24 cellular contexts compared by ENCODE assay signal in the genomic region with DNA sequence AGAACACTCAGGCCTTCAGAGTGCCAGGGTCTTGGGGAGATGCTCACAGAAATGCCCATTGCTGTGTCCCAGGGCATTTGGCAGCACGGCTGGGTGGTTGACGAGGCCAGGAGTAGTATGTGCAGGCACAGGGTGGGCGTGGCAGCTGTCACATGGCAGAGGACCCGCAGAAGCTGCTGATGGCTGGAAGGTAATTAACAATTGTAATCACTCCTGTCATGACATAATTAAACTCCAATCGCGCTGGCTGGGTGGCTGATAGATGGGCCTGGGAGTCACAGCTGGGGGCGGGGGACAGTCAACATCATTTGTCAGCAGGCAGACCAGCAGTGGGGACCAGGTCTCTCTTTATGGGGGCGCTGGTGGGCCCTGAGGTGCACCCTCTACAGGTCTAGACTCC.
"Had no signal": no experiment of that assay in that cellular context is flagged by ENCODE, and none has a peak within 500 bp of the region (broad histone marks: within the 10 kb centered on the region; RNA-seq: fewer than 3 reads in every experiment).

No MANE protein-coding gene starts in this region.

- H3K27ac Mint-ChIP-seq: activated CD4-positive, alpha-beta memory T cell treated with anti-CD3 and anti-CD28 coated beads for 36 hours; activated CD4-positive, alpha-beta T cell treated with anti-CD3 and anti-CD28 coated beads, Interleukin-2, amount 10 ng/mL, durations not matched to agents 24 days and 14 days; activated naive CD8-positive, alpha-beta T cell; activated T-cell treated with anti-CD3 and anti-CD28 coated beads, Interleukin-2, amount 50 U/mL, for 24 hours; activated T-helper 17 cell treated with anti-CD3 and anti-CD28 coated beads, Interleukin-2, amount 50 U/mL, for 72 hours; dendritic cell treated with granulocyte-macrophage colony-stimulating factor and Interleukin-4, amounts not matched to agents 40 ng/mL and 50 ng/mL, for 4 days; immature natural killer cell had no signal

- H3K27ac ChIP-seq: esophagus muscularis mucosa, foreskin keratinocyte, heart left ventricle, right atrium auricular region, tibial nerve, VCaP had no signal

- DNase-seq: activated CD4-positive, alpha-beta memory T cell treated with anti-CD3 and anti-CD28 coated beads for 36 hours; activated CD4-positive, alpha-beta T cell treated with anti-CD3 and anti-CD28 coated beads, Interleukin-2, amount 10 ng/mL, durations not matched to agents 24 days and 14 days; activated CD4-positive, CD25-positive, alpha-beta regulatory T cell treated with anti-CD3 and anti-CD28 coated beads, Interleukin-2, amount 50 U/mL, for 72 hours; activated CD8-positive, alpha-beta memory T cell treated with anti-CD3 and anti-CD28 coated beads, Interleukin-2, amount 50 U/mL, for 4 hours; activated T-cell treated with anti-CD3 and anti-CD28 coated beads, Interleukin-2, amount 50 U/mL, for 24 hours; anterior cingulate cortex; foreskin keratinocyte; heart left ventricle; hypothalamus; immature natural killer cell; midbrain; nucleus accumbens; stimulated activated CD4-positive, alpha-beta T cell treated with anti-CD3 and anti-CD28 coated beads, Interleukin-2, amount 100 ng/mL, for 48 hours; stimulated activated naive CD4-positive, alpha-beta T cell treated with Interleukin-2 at 50 U/mL for 16 hours had no signal

- H3K4me3 ChIP-seq: esophagus muscularis mucosa, heart left ventricle, right atrium auricular region, tibial nerve had no signal

- H3K27me3 ChIP-seq: esophagus muscularis mucosa, right atrium auricular region, tibial nerve had no signal

- H3K9me3 ChIP-seq: heart left ventricle, right atrium auricular region had no signal

- H3K4me1 ChIP-seq: esophagus muscularis mucosa, foreskin keratinocyte, heart left ventricle, right atrium auricular region, tibial nerve had no signal

- H3K4me1 Mint-ChIP-seq: activated CD4-positive, alpha-beta T cell treated with anti-CD3 and anti-CD28 coated beads, Interleukin-2, amount 10 ng/mL, durations not matched to agents 24 days and 14 days; activated T-helper 17 cell treated with anti-CD3 and anti-CD28 coated beads, Interleukin-2, amount 50 U/mL, for 72 hours; central memory CD8-positive, alpha-beta T cell; immature natural killer cell; naive thymus-derived CD8-positive, alpha-beta T cell; neural crest cell had no signal

- ATAC-seq: activated T-helper 17 cell treated with anti-CD3 and anti-CD28 coated beads, Interleukin-2, amount 50 U/mL, for 72 hours; foreskin keratinocyte; heart left ventricle; naive thymus-derived CD8-positive, alpha-beta T cell had no signal

- H3K9me3 Mint-ChIP-seq: activated CD4-positive, alpha-beta memory T cell treated with anti-CD3 and anti-CD28 coated beads for 36 hours; activated CD4-positive, alpha-beta T cell treated with anti-CD3 and anti-CD28 coated beads, Interleukin-2, amount 10 ng/mL, durations not matched to agents 24 days and 14 days; activated T-cell treated with anti-CD3 and anti-CD28 coated beads, Interleukin-2, amount 50 U/mL, for 24 hours; activated T-helper 17 cell treated with anti-CD3 and anti-CD28 coated beads, Interleukin-2, amount 50 U/mL, for 72 hours; central memory CD8-positive, alpha-beta T cell; dendritic cell treated with granulocyte-macrophage colony-stimulating factor and Interleukin-4, amounts not matched to agents 40 ng/mL and 50 ng/mL, for 4 days; immature natural killer cell; neural crest cell had no signal

- H3K4me3 Mint-ChIP-seq: activated CD4-positive, alpha-beta memory T cell treated with anti-CD3 and anti-CD28 coated beads for 36 hours; activated CD4-positive, alpha-beta T cell treated with anti-CD3 and anti-CD28 coated beads, Interleukin-2, amount 10 ng/mL, durations not matched to agents 24 days and 14 days; activated naive CD8-positive, alpha-beta T cell; activated T-cell treated with anti-CD3 and anti-CD28 coated beads, Interleukin-2, amount 50 U/mL, for 24 hours; activated T-helper 17 cell treated with anti-CD3 and anti-CD28 coated beads, Interleukin-2, amount 50 U/mL, for 72 hours; central memory CD8-positive, alpha-beta T cell; dendritic cell treated with granulocyte-macrophage colony-stimulating factor and Interleukin-4, amounts not matched to agents 40 ng/mL and 50 ng/mL, for 4 days; immature natural killer cell; naive thymus-derived CD8-positive, alpha-beta T cell; neural crest cell had no signal

- H3K36me3 ChIP-seq: esophagus muscularis mucosa, heart left ventricle, right atrium auricular region, tibial nerve had no signal

- H3K36me3 Mint-ChIP-seq: activated CD4-positive, alpha-beta memory T cell treated with anti-CD3 and anti-CD28 coated beads for 36 hours; activated naive CD8-positive, alpha-beta T cell; immature natural killer cell had no signal
